ENCODE assay signal across 8 cellular contexts in the genomic region with DNA sequence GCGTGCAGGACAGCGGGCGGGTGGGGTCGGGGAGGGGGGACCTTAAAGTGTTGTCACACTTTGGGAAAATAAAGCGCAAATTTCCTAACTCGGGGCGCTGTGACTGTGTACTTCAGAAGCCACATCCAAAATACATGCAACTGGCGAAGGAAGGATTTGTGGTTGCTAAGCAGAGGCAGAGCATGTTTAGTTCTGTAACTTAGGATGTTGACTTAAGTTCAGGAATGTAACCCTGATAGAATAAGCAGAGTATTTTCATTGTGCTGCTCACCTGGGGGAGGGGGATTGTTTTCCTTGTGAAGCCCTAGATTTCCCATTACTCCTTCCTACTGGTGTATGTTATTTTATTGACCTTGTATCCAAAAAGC. TPM values are rescaled to one million over a fixed set of nuclear protein-coding genes. Genes with fewer than 3 reads are reported as not detected.
DNase-seq lines count a peak whose midpoint lies in the region; ATAC-seq and TF ChIP-seq lines count a peak whose summit lies in the region.

No MANE protein-coding gene starts in this region.

- TF ChIP-seq CTCF in WTC11 (IDR thresholded peaks at IDR 0.05) (no peak), foreskin keratinocyte (conservative IDR thresholded peaks at IDR 0.05) (no peak), psoas muscle (IDR thresholded peaks at IDR 0.05) (no peak)

- no peaks in the 10 kb centered on the region for H3K9me3 Mint-ChIP-seq in activated CD4-positive, alpha-beta T cell treated with anti-CD3 and anti-CD28 coated beads, Interleukin-2, amount 10 ng/mL, durations not matched to agents 24 days and 14 days
- H3K9me3 Mint-ChIP-seq in WTC11 = no peaks in the 10 kb centered on the region

- peaks cover 47% of the 10 kb centered on the region for H3K4me1 Mint-ChIP-seq in activated CD4-positive, alpha-beta T cell treated with anti-CD3 and anti-CD28 coated beads, Interleukin-2, amount 10 ng/mL, durations not matched to agents 24 days and 14 days
- H3K4me1 Mint-ChIP-seq in WTC11 = peaks cover 41% of the 10 kb centered on the region

- POLR2A ChIA-PET in WTC11 (lab: Charles Lee) = no interaction called here

- H3K27ac ChIP-seq in foreskin keratinocyte (no peak overlapping the region), psoas muscle (peak overlapping the region; percentile 75)

- peak overlapping the region; percentile 74 for H3K27ac Mint-ChIP-seq in activated CD4-positive, alpha-beta T cell treated with anti-CD3 and anti-CD28 coated beads, Interleukin-2, amount 10 ng/mL, durations not matched to agents 24 days and 14 days
- peak overlapping the region; percentile 38 for H3K27ac Mint-ChIP-seq in WTC11

- no peaks in the 10 kb centered on the region for H3K9me3 ChIP-seq in psoas muscle

- H3K27me3 Mint-ChIP-seq in activated CD4-positive, alpha-beta T cell treated with anti-CD3 and anti-CD28 coated beads, Interleukin-2, amount 10 ng/mL, durations not matched to agents 24 days and 14 days = peaks cover 8% of the 10 kb centered on the region
- H3K27me3 Mint-ChIP-seq in WTC11 (ENCODE audit: low read depth) = peaks cover 19% of the 10 kb centered on the region

- WGBS in psoas muscle, 3 donors = 0 to 1% (median 0%) methylated on average over 8 of the region's 8 CpGs

- intact Hi-C loops in activated CD4-positive, alpha-beta T cell treated with anti-CD3 and anti-CD28 coated beads, Interleukin-2, amount 10 ng/mL, durations not matched to agents 24 days and 14 days (cut with micrococcal nuclease) = loop anchor here (1.0 to 2.0 kb wide), 3 partner anchors 26 to 204 kb away; no protein-coding TSS in a partner anchor
- intact Hi-C loops in psoas muscle (cut with DNase I) = loop anchor here (2.0 to 5.0 kb wide), 6 partner anchors 57 to 217 kb away; a partner anchor contains a TSS

- H3K27me3 ChIP-seq in foreskin keratinocyte = no peaks in the 10 kb centered on the region
- H3K27me3 ChIP-seq in psoas muscle (ENCODE audit: insufficient read depth in 3 of 3, low read length in 2 of 3) = no peaks in the 10 kb centered on the region

- H3K4me1 ChIP-seq in foreskin keratinocyte (peaks cover 47% of the 10 kb centered on the region), psoas muscle (peaks cover 46% of the 10 kb centered on the region)

- CTCF ChIA-PET in WTC11 (lab: Charles Lee) = interaction anchor here (0.9 to 1.4 kb wide), 2 partner anchors 12 to 203 kb away, joined by 4 to 6 read pairs; no protein-coding TSS in a partner anchor

- peak overlapping the region; percentile 58 for H3K4me3 ChIP-seq in psoas muscle

- H3K36me3 Mint-ChIP-seq in activated CD4-positive, alpha-beta T cell treated with anti-CD3 and anti-CD28 coated beads, Interleukin-2, amount 10 ng/mL, durations not matched to agents 24 days and 14 days (ENCODE audit: low read depth) = peaks cover 20% of the 10 kb centered on the region
- peaks cover 5% of the 10 kb centered on the region; the same call in 1 of the 2 replicates for H3K36me3 Mint-ChIP-seq in WTC11

- no peak for ATAC-seq in WTC11
- peak; percentile 1 for ATAC-seq in foreskin keratinocyte
- no peak for ATAC-seq in psoas muscle
- no peak for ATAC-seq in GM19463 (IDR thresholded peaks at IDR 0.05; ENCODE audit: unreplicated experiment)

- H3K36me3 ChIP-seq in psoas muscle (ENCODE audit: insufficient read depth in 1 of 2, low read depth in 1 of 2) = peaks cover 0 to 14% of the 10 kb centered on the region in 2 donors

- DNase-seq in activated CD4-positive, alpha-beta T cell treated with anti-CD3 and anti-CD28 coated beads, Interleukin-2, amount 10 ng/mL, durations not matched to agents 24 days and 14 days = no peak
- no peak for DNase-seq in activated CD4-positive, alpha-beta T cell treated with anti-CD3 and anti-CD28 coated beads, Interleukin-2, amount 50 U/mL, for 4 hours
- no peak for DNase-seq in WTC11 (ENCODE audit: low spot score)
- DNase-seq in foreskin keratinocyte = peak in 1 of 2 donors; percentile 65
- no peak for DNase-seq in psoas muscle
- no peak for DNase-seq in NCI-H1092 treated with DMSO at 0.1 percent for 48 hours (lab: John Stamatoyannopoulos, UW)
- DNase-seq in effector CD8-positive, alpha-beta T cell (lab: John Stamatoyannopoulos, UW) = no peak

- peak overlapping the region; percentile 75 for H3K4me3 Mint-ChIP-seq in activated CD4-positive, alpha-beta T cell treated with anti-CD3 and anti-CD28 coated beads, Interleukin-2, amount 10 ng/mL, durations not matched to agents 24 days and 14 days
- peak overlapping the region; percentile 67 for H3K4me3 Mint-ChIP-seq in WTC11

TF ChIP-seq in WTC11, 78 proteins besides CTCF, POLR2A, EP300 and RAD21 (continues in another document):
- TF ChIP-seq SOX15 (CRISPR knock-in tag; IDR thresholded peaks at IDR 0.05) = no peak
- TF ChIP-seq, protein P1, sequence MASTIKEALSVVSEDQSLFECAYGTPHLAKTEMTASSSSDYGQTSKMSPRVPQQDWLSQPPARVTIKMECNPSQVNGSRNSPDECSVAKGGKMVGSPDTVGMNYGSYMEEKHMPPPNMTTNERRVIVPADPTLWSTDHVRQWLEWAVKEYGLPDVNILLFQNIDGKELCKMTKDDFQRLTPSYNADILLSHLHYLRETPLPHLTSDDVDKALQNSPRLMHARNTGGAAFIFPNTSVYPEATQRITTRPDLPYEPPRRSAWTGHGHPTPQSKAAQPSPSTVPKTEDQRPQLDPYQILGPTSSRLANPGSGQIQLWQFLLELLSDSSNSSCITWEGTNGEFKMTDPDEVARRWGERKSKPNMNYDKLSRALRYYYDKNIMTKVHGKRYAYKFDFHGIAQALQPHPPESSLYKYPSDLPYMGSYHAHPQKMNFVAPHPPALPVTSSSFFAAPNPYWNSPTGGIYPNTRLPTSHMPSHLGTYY (CRISPR knock-in tag; IDR thresholded peaks at IDR 0.05) = no peak
- no peak for TF ChIP-seq TEAD4 (CRISPR knock-in tag; IDR thresholded peaks at IDR 0.05)
- TF ChIP-seq RELA (CRISPR knock-in tag; IDR thresholded peaks at IDR 0.05; ENCODE audit: borderline replicate concordance) = no peak
- TF ChIP-seq, protein P2, sequence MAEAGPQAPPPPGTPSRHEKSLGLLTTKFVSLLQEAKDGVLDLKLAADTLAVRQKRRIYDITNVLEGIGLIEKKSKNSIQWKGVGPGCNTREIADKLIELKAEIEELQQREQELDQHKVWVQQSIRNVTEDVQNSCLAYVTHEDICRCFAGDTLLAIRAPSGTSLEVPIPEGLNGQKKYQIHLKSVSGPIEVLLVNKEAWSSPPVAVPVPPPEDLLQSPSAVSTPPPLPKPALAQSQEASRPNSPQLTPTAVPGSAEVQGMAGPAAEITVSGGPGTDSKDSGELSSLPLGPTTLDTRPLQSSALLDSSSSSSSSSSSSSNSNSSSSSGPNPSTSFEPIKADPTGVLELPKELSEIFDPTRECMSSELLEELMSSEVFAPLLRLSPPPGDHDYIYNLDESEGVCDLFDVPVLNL (CRISPR knock-in tag; IDR thresholded peaks at IDR 0.05; ENCODE audit: borderline replicate concordance, low read depth) = no peak
- no peak for TF ChIP-seq NR2C2 (CRISPR knock-in tag; IDR thresholded peaks at IDR 0.05)
- TF ChIP-seq ZNF263 (CRISPR knock-in tag; IDR thresholded peaks at IDR 0.05; ENCODE audit: low read depth) = no peak
- no peak for TF ChIP-seq JAZF1 (CRISPR knock-in tag; IDR thresholded peaks at IDR 0.05)
- TF ChIP-seq, protein P3, sequence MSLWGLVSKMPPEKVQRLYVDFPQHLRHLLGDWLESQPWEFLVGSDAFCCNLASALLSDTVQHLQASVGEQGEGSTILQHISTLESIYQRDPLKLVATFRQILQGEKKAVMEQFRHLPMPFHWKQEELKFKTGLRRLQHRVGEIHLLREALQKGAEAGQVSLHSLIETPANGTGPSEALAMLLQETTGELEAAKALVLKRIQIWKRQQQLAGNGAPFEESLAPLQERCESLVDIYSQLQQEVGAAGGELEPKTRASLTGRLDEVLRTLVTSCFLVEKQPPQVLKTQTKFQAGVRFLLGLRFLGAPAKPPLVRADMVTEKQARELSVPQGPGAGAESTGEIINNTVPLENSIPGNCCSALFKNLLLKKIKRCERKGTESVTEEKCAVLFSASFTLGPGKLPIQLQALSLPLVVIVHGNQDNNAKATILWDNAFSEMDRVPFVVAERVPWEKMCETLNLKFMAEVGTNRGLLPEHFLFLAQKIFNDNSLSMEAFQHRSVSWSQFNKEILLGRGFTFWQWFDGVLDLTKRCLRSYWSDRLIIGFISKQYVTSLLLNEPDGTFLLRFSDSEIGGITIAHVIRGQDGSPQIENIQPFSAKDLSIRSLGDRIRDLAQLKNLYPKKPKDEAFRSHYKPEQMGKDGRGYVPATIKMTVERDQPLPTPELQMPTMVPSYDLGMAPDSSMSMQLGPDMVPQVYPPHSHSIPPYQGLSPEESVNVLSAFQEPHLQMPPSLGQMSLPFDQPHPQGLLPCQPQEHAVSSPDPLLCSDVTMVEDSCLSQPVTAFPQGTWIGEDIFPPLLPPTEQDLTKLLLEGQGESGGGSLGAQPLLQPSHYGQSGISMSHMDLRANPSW (CRISPR knock-in tag; conservative IDR thresholded peaks at IDR 0.05; ENCODE audit: low read depth) = no peak
- no peak for TF ChIP-seq ATF1 (CRISPR knock-in tag; IDR thresholded peaks at IDR 0.05)
- no peak for TF ChIP-seq CBFB (CRISPR knock-in tag; IDR thresholded peaks at IDR 0.05; ENCODE audit: low read depth)
- TF ChIP-seq ZNF219 (CRISPR knock-in tag; IDR thresholded peaks at IDR 0.05; ENCODE audit: borderline replicate concordance) = no peak
- TF ChIP-seq FOXP1 (CRISPR knock-in tag; IDR thresholded peaks at IDR 0.05; ENCODE audit: borderline replicate concordance) = no peak

RNA-seq across cellular contexts. Expression of a gene that starts 0.5 kb away (rescaled TPM):
- 20.9 and 21.8 TPM in 2 replicates for total RNA-seq in activated CD4-positive, alpha-beta T cell treated with anti-CD3 and anti-CD28 coated beads, Interleukin-2, amount 10 ng/mL, durations not matched to agents 24 days and 14 days
- total RNA-seq in WTC11 (2021) (18.7 to 21.3 TPM (median 19.9 TPM) in 3 replicates), foreskin keratinocyte (17.3 and 17.5 TPM in 2 replicates), psoas muscle (100 to 1,000 TPM in 1 of 4 donors, 10 to 100 TPM in 3; 31.0 to 142 (median 43.1) TPM)
- polyA plus RNA-seq in foreskin keratinocyte (6.0 and 6.6 TPM in 2 replicates), psoas muscle (100 to 1,000 TPM in 1 of 3 donors, 10 to 100 TPM in 2; 34.9 to 178 (median 55.8) TPM)

RNA-seq across cellular contexts. Expression of a gene that starts 47.0 kb away (rescaled TPM):
- total RNA-seq in activated CD4-positive, alpha-beta T cell treated with anti-CD3 and anti-CD28 coated beads, Interleukin-2, amount 10 ng/mL, durations not matched to agents 24 days and 14 days = 21.5 and 22.3 TPM in 2 replicates
- total RNA-seq in WTC11 (2021) (21.6 to 26.4 TPM (median 25.7 TPM) in 3 replicates), foreskin keratinocyte (22.9 and 23.3 TPM in 2 replicates), psoas muscle (10 to 100 TPM in 1 of 4 donors, 1 to 10 TPM in 3; 7.6 to 11.9 (median 9.5) TPM)
- polyA plus RNA-seq in foreskin keratinocyte (13.7 and 16.4 TPM in 2 replicates), psoas muscle (10 to 100 TPM in 1 of 3 donors, 1 to 10 TPM in 2; 3.3 to 10.6 (median 3.5) TPM)

RNA-seq across cellular contexts. Expression of a gene that starts 56.9 kb away (rescaled TPM):
- total RNA-seq in activated CD4-positive, alpha-beta T cell treated with anti-CD3 and anti-CD28 coated beads, Interleukin-2, amount 10 ng/mL, durations not matched to agents 24 days and 14 days = 19.0 and 21.1 TPM in 2 replicates
- 14.0 to 14.8 TPM (median 14.6 TPM) in 3 replicates for total RNA-seq in WTC11 (2021)
- 18.7 and 19.0 TPM in 2 replicates for total RNA-seq in foreskin keratinocyte
- polyA plus RNA-seq in foreskin keratinocyte = 8.1 and 9.6 TPM in 2 replicates
- total RNA-seq in psoas muscle = 10 to 100 TPM; 17.0 to 25.7 (median 17.9) TPM
- 10 to 100 TPM; 12.8 to 35.6 (median 17.2) TPM for polyA plus RNA-seq in psoas muscle
